Comparison of ENCODE assay signal across 12 cellular contexts in genomic region chr17:27495460-27495859, GRCh38. TPM values are rescaled to one million over a fixed set of nuclear protein-coding genes. Genes with fewer than 3 reads are reported as not detected.
A peak's percentile ranks its signal among the peaks of the same experiment; 100 is the strongest.
DNase-seq lines count a peak whose midpoint lies in the region; ATAC-seq and TF ChIP-seq lines count a peak whose summit lies in the region.
"Had no signal": no experiment of that assay in that cellular context is flagged by ENCODE, and none has a peak within 500 bp of the region (broad histone marks: within the 10 kb centered on the region; RNA-seq: fewer than 3 reads in every experiment).

No MANE protein-coding gene starts in this region.

- H3K4me1 Mint-ChIP-seq in MCF 10A (ENCODE audit: insufficient read depth, unreplicated experiment) (peaks cover 17% of the 10 kb centered on the region), naive B cell (peaks cover 32 to 38% (median 35%) of the 10 kb centered on the region in 3 donors)

- BruUV-seq in MCF 10A (replicated peaks; lab: Mats Ljungman, UMichigan) (no TSS peak), mammary epithelial cell (replicated peaks; lab: Mats Ljungman, UMichigan) (no TSS peak)

- 82% methylated on average over 6 of the region's 6 CpGs for WGBS in mammary epithelial cell (ENCODE audit: low coverage, missing lambda C conversion rate)

- H3K4me1 ChIP-seq in mammary epithelial cell (ENCODE audit: insufficient read depth, low read length) (peaks cover 22% of the 10 kb centered on the region), breast epithelium (no peaks in the 10 kb centered on the region)

- H3K27me3 Mint-ChIP-seq in MCF 10A (ENCODE audit: insufficient read depth, unreplicated experiment): no peaks in the 10 kb centered on the region
- H3K27me3 Mint-ChIP-seq in naive B cell: no peaks in the 10 kb centered on the region

- DNase-seq in MCF 10A (ENCODE audit: unreplicated experiment): no peak
- no peak for DNase-seq in mammary epithelial cell
- DNase-seq in breast epithelium (ENCODE audit: low spot score in 2 of 2): no peak
- no peak for DNase-seq in naive B cell
- DNase-seq in C1 segment of cervical spinal cord (lab: John Stamatoyannopoulos, UW): no peak
- no peak for DNase-seq in NCI-H2107 (lab: John Stamatoyannopoulos, UW)
- no peak for DNase-seq in T-helper 2 cell
- DNase-seq: activated T-cell treated with anti-CD3 and anti-CD28 coated beads, Interleukin-2, amount 50 U/mL, for 1 hour; stimulated activated naive CD4-positive, alpha-beta T cell treated with Interleukin-2 at 50 U/mL for 16 hours; T-helper 1 cell had no signal

- H2AFZ ChIP-seq in mammary epithelial cell (ENCODE audit: low read depth, low read length): no peak overlapping the region

- no peak overlapping the region for H3K4me3 ChIP-seq in mammary epithelial cell (replicated peaks in 1 of 3; ENCODE audit: insufficient read depth in 1 of 3, low read depth in 2 of 3, low read length in 3 of 3)
- no peak overlapping the region for H3K4me3 ChIP-seq in breast epithelium

- dilution Hi-C loops in mammary epithelial cell (cut with HindIII; ENCODE audit: low sequenced_read_pairs): no loop called here

- H3K79me2 ChIP-seq in mammary epithelial cell (ENCODE audit: insufficient read depth, low read length): no peaks in the 10 kb centered on the region

- no peaks in the 10 kb centered on the region for H3K36me3 ChIP-seq in mammary epithelial cell (ENCODE audit: insufficient read depth, low read length)
- no peaks in the 10 kb centered on the region for H3K36me3 ChIP-seq in breast epithelium

- intact Hi-C loops in MCF 10A (cut with micrococcal nuclease) (no loop called here), mammary epithelial cell (cut with micrococcal nuclease) (no loop called here), breast epithelium (cut with DNase I; ENCODE audit: low total_unique reads) (no loop called here)

- no peak overlapping the region for H3K4me2 ChIP-seq in mammary epithelial cell (ENCODE audit: insufficient read depth, low read depth, low read length)

- H3K27ac ChIP-seq in mammary epithelial cell (ENCODE audit: insufficient read depth, low read depth, low read length) (no peak overlapping the region), breast epithelium (peak overlapping the region; percentile 87 to 91)
- H3K27ac ChIP-seq: HL-60 had no signal

- in situ Hi-C loops in mammary epithelial cell (cut with MboI; ENCODE audit: low sequenced_read_pairs in 2 of 2): loop anchor here (10.0 kb wide), 2 partner anchors 59 to 99 kb away; no protein-coding TSS in a partner anchor

- POLR2A ChIA-PET in MCF 10A (lab: Yijun Ruan, JAX): interaction anchor here (1.0 to 3.3 kb wide), 7 partner anchors 25 to 111 kb away, joined by 3 to 21 read pairs (median 5); no protein-coding TSS in a partner anchor

- peak overlapping the region; percentile 88 for H3K27ac Mint-ChIP-seq in MCF 10A (ENCODE audit: low read depth, unreplicated experiment)
- peak overlapping the region in 4 of 6 donors; percentile 65 to 88 (median 69) for H3K27ac Mint-ChIP-seq in naive B cell

- peak; percentile 75 to 76 for ATAC-seq in naive B cell (ENCODE audit: low read depth in 2 of 2)
- no peak for ATAC-seq in HG02763 (IDR thresholded peaks at IDR 0.05; ENCODE audit: unreplicated experiment)

- H3K4me3 Mint-ChIP-seq in MCF 10A (ENCODE audit: unreplicated experiment) (peak overlapping the region; percentile 73), naive B cell (peak overlapping the region in 1 of 8 donors; percentile 60)

- TF ChIP-seq POLR2A in breast epithelium (IDR thresholded peaks at IDR 0.05): no peak

- H3K9me3 ChIP-seq in mammary epithelial cell (replicated peaks; ENCODE audit: insufficient read depth, low read length) (no peaks in the 10 kb centered on the region), breast epithelium (no peaks in the 10 kb centered on the region)

- no peaks in the 10 kb centered on the region for H4K20me1 ChIP-seq in mammary epithelial cell (ENCODE audit: insufficient read depth, low read length)

- CTCF ChIA-PET in MCF 10A (lab: Yijun Ruan, JAX) (interaction anchor here (0.6 to 12.2 kb wide), 15 partner anchors 12 to 259 kb away, joined by 3 to 196 read pairs (median 5); no protein-coding TSS in a partner anchor), mammary epithelial cell (lab: Charles Lee; ENCODE audit: low non-redundant PET) (no interaction called here)

- H3K9me3 Mint-ChIP-seq in MCF 10A (ENCODE audit: unreplicated experiment) (peaks cover 4% of the 10 kb centered on the region), naive B cell (peaks cover 0 to 11% (median 4%) of the 10 kb centered on the region in 7 donors)

- H3K27me3 ChIP-seq in mammary epithelial cell (ENCODE audit: insufficient read depth, low read length) (no peaks in the 10 kb centered on the region), breast epithelium (no peaks in the 10 kb centered on the region)

- H3K36me3 Mint-ChIP-seq in MCF 10A (ENCODE audit: insufficient read depth, unreplicated experiment) (no peaks in the 10 kb centered on the region), naive B cell (peaks cover 11 to 18% of the 10 kb centered on the region in 2 donors)

- H3K9ac ChIP-seq in mammary epithelial cell (ENCODE audit: insufficient read depth, low read length): no peak overlapping the region

- TF ChIP-seq CTCF in MCF 10A (IDR thresholded peaks at IDR 0.05; ENCODE audit: unreplicated experiment): no peak
- no peak for TF ChIP-seq CTCF in mammary epithelial cell (conservative IDR thresholded peaks at IDR 0.05 in 1 of 2, IDR thresholded peaks at IDR 0.05 in 1 of 2; ENCODE audit: extremely low read depth in 1 of 2, insufficient read depth in 1 of 2, low read depth in 1 of 2, low read length in 2 of 2)
- no peak for TF ChIP-seq CTCF in breast epithelium (IDR thresholded peaks at IDR 0.05)

RNA-seq across cellular contexts. Expression of gene KSR1, which starts 39.2 kb away (rescaled TPM):
- total RNA-seq in MCF 10A (2022) (7.2 and 10.2 TPM in 2 replicates), mammary epithelial cell (1 to 10 TPM; 1.6 to 1.7 TPM), breast epithelium (10 to 100 TPM; 14.1 to 36.4 (median 24.0) TPM)
- polyA plus RNA-seq in mammary epithelial cell (0.78 TPM), naive B cell (ENCODE audit: low read depth in 6 of 6) (1 to 10 TPM in 5 of 6 donors, under 1 TPM in 1; 0.38 to 4.4 (median 2.3) TPM)
- polyA minus RNA-seq in mammary epithelial cell: 6.8 TPM
